18 cellular contexts compared by ENCODE assay signal in the genomic region with DNA sequence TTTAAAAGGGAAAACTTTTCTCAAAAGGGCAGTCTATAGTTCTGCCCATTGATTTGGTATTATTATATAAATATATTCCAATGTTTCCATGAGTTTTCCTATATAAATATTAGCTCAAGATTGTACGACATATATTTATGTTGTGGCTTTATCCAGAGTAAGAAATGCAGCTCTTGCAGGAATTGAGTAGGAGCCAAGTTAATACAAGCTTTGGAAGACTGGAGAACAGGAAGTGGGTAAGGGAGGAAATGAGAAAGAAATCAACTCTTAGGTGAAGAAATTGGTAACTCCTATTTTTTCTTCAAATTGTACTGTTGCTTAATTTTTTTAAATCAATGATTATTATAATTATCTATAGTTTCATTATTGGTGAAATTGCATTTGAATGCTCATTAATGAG.
A peak's percentile ranks its signal among the peaks of the same experiment; 100 is the strongest.
DNase-seq lines count a peak whose midpoint lies in the region; ATAC-seq, FAIRE-seq and TF ChIP-seq lines count a peak whose summit lies in the region.
"Had no signal": no experiment of that assay in that cellular context is flagged by ENCODE, and none has a peak within 500 bp of the region (broad histone marks: within the 10 kb centered on the region; RNA-seq: fewer than 3 reads in every experiment).

No MANE protein-coding gene starts in this region.

- H3K36me3 ChIP-seq in SK-N-MC (ENCODE audit: insufficient read depth, low read length) = peaks cover 4% of the 10 kb centered on the region; the same call in 1 of the 2 replicates
- peaks cover 4% of the 10 kb centered on the region for H3K36me3 ChIP-seq in colonic mucosa
- peaks cover 0 to 6% of the 10 kb centered on the region in 2 donors for H3K36me3 ChIP-seq in kidney (ENCODE audit: control insufficient read depth in 1 of 2, insufficient read depth in 2 of 2, low read length in 2 of 2)
- H3K36me3 ChIP-seq: neutrophil had no signal

- no peak for ATAC-seq in HG03045 (IDR thresholded peaks at IDR 0.05; ENCODE audit: unreplicated experiment)
- ATAC-seq: lower lobe of right lung had no signal

- no peaks in the 10 kb centered on the region for H3K27me3 ChIP-seq in colonic mucosa
- H3K27me3 ChIP-seq: neutrophil, upper lobe of left lung had no signal

- DNase-seq in GM04503 (ENCODE audit: low read depth) (peak; percentile 28), SK-N-MC (ENCODE audit: low read depth, low spot score) (peak; percentile 52), fibroblast of the aortic adventitia (ENCODE audit: low read depth) (peak; percentile 58), colonic mucosa (no peak), kidney (no peak)
- no peak for DNase-seq in activated CD8-positive, alpha-beta memory T cell treated with anti-CD3 and anti-CD28 coated beads for 24 hours
- DNase-seq: activated B cell treated with CpG ODN at 0.5 μM for 24 hours; activated T-cell treated with anti-CD3 and anti-CD28 coated beads for 4 hours; amniotic stem cell; effector CD4-positive, alpha-beta T cell; lower lobe of right lung; NCI-H1436 treated with DMSO at 0.1 percent for 48 hours; NCI-H748 treated with DMSO at 0.1 percent for 48 hours; stimulated activated CD8-positive, alpha-beta memory T cell treated with anti-CD3 and anti-CD28 coated beads, Interleukin-4, amount 100 ng/mL, for 48 hours; upper lobe of left lung had no signal

- H3K9ac ChIP-seq in SK-N-MC (ENCODE audit: insufficient read length) (no peak overlapping the region), colonic mucosa (ENCODE audit: low read depth in 2 of 2, low read length in 2 of 2) (no peak overlapping the region), kidney (ENCODE audit: low read length in 2 of 2) (no peak overlapping the region)

- intact Hi-C loops in colonic mucosa (cut with DNase I) = no loop called here
- intact Hi-C loops in kidney (cut with DNase I) = no loop called here

- FAIRE-seq in kidney (lab: Jason Lieb, UNC) = no peak

- TF ChIP-seq CTCF in 22Rv1 (IDR thresholded peaks at IDR 0.05) (no peak), fibroblast of the aortic adventitia (IDR thresholded peaks at IDR 0.05; ENCODE audit: insufficient read depth, low read length) (no peak), colonic mucosa (IDR thresholded peaks at IDR 0.05) (no peak), kidney (IDR thresholded peaks at IDR 0.05; ENCODE audit: borderline replicate concordance, extremely low read depth, insufficient read depth) (no peak)

- H3K27ac ChIP-seq in 22Rv1 = peak overlapping the region; percentile 59
- H3K27ac ChIP-seq in SK-N-MC = peak overlapping the region; percentile 92
- H3K27ac ChIP-seq in colonic mucosa = no peak overlapping the region
- H3K27ac ChIP-seq in kidney (ENCODE audit: low read depth in 2 of 2, low read length in 2 of 2) = no peak overlapping the region
- H3K27ac ChIP-seq: lower lobe of right lung, neutrophil had no signal

- peak overlapping the region; percentile 66 for H3K4me3 ChIP-seq in SK-N-MC
- no peak overlapping the region for H3K4me3 ChIP-seq in fibroblast of the aortic adventitia (ENCODE audit: low read depth, low read length)
- no peak overlapping the region for H3K4me3 ChIP-seq in colonic mucosa
- H3K4me3 ChIP-seq in kidney (ENCODE audit: low read length in 2 of 2) = no peak overlapping the region
- H3K4me3 ChIP-seq: lower lobe of right lung, upper lobe of left lung had no signal

- H3K4me1 ChIP-seq in colonic mucosa = no peaks in the 10 kb centered on the region
- H3K4me1 ChIP-seq in kidney (ENCODE audit: control insufficient read depth in 1 of 2, insufficient read depth in 1 of 2, low read depth in 1 of 2, low read length in 2 of 2) = peaks cover 0 to 4% of the 10 kb centered on the region in 2 donors

- H3K9me3 ChIP-seq in SK-N-MC (ENCODE audit: low read depth, low read length) (no peaks in the 10 kb centered on the region), colonic mucosa (no peaks in the 10 kb centered on the region), kidney (ENCODE audit: control insufficient read depth in 1 of 2, low read length in 2 of 2) (no peaks in the 10 kb centered on the region)
- H3K9me3 ChIP-seq: lower lobe of right lung, neutrophil, upper lobe of left lung had no signal

Comparison
In these comparisons a context has a peak if more than half of its experiments do, and no peak if none do; other contexts are left out.
1. H3K27ac ChIP-seq: peak in 22Rv1 (single experiment) and SK-N-MC (single experiment); none in colonic mucosa (single experiment) and kidney (0 of 2).
2. DNase-seq: peak in GM04503 (single experiment), SK-N-MC (single experiment) and fibroblast of the aortic adventitia (single experiment); none in activated CD8-positive, alpha-beta memory T cell treated with anti-CD3 and anti-CD28 coated beads for 24 hours (single experiment), colonic mucosa (single experiment) and kidney (single experiment).